In genomic region chr1:83022206-83022605, GRCh38 we compare ENCODE assay signal across 9 cellular contexts.
"Had no signal": no experiment of that assay in that cellular context is flagged by ENCODE, and none has a peak within 500 bp of the region (broad histone marks: within the 10 kb centered on the region; RNA-seq: fewer than 3 reads in every experiment).

No MANE protein-coding gene starts in this region.

- DNase-seq: GM23248, GOT3, H7, HFFc6, KBM-7 had no signal

- H3K9me3 ChIP-seq: HAP-1 had no signal

- FAIRE-seq: HTR-8/SVneo had no signal

- ATAC-seq: HCT116 had no signal

- H3K27ac ChIP-seq: GM23248, KMS-11 had no signal

- H3K4me3 ChIP-seq: GM23248, HAP-1 had no signal

- H3K36me3 ChIP-seq: HAP-1 had no signal

- H3K4me1 ChIP-seq: HAP-1 had no signal
